ENCODE assay signal across 17 cellular contexts in genomic region chr7:80604436-80604835, GRCh38. TPM values are rescaled to one million over a fixed set of nuclear protein-coding genes. Genes with fewer than 3 reads are reported as not detected.
"Had no signal": no experiment of that assay in that cellular context is flagged by ENCODE, and none has a peak within 500 bp of the region (broad histone marks: within the 10 kb centered on the region; RNA-seq: fewer than 3 reads in every experiment).

No MANE protein-coding gene starts in this region.

- H3K4me1 Mint-ChIP-seq: naive thymus-derived CD8-positive, alpha-beta T cell; stimulated activated naive CD8-positive, alpha-beta T cell treated with anti-CD3 and anti-CD28 coated beads, Interleukin-15, amount 100 ng/mL, for 72 hours had no signal

- DNase-seq: activated CD4-positive, alpha-beta memory T cell treated with anti-CD3 and anti-CD28 coated beads for 36 hours; activated effector memory CD4-positive, alpha-beta T cell treated with anti-CD3 and anti-CD28 coated beads, Interleukin-2, amount 50 U/mL, for 16 hours; activated T-cell treated with anti-CD3 and anti-CD28 coated beads, Interleukin-2, amount 50 U/mL, for 4 hours; amygdala; effector memory CD8-positive, alpha-beta T cell; hippocampal formation; mammary epithelial cell; naive thymus-derived CD8-positive, alpha-beta T cell; nucleus accumbens; stimulated activated CD4-positive, alpha-beta T cell treated with anti-CD3 and anti-CD28 coated beads, Interleukin-15, amount 100 ng/mL, for 24 hours; stimulated activated CD4-positive, alpha-beta T cell treated with anti-CD3 and anti-CD28 coated beads, Interleukin-4, amount 100 ng/mL, for 24 hours; stimulated activated naive CD8-positive, alpha-beta T cell treated with anti-CD3 and anti-CD28 coated beads, Interleukin-15, amount 100 ng/mL, for 72 hours; T-helper 9 cell; uterus had no signal

- H3K27ac Mint-ChIP-seq: activated CD4-positive, alpha-beta memory T cell treated with anti-CD3 and anti-CD28 coated beads for 36 hours; activated naive CD4-positive, alpha-beta T cell treated with anti-CD3 and anti-CD28 coated beads, Interleukin-2, amount 50 U/mL, for 72 hours; brain; effector memory CD8-positive, alpha-beta T cell; naive thymus-derived CD8-positive, alpha-beta T cell; stimulated activated naive CD8-positive, alpha-beta T cell treated with anti-CD3 and anti-CD28 coated beads, Interleukin-15, amount 100 ng/mL, for 72 hours had no signal

- H3K4me3 Mint-ChIP-seq: activated CD4-positive, alpha-beta memory T cell treated with anti-CD3 and anti-CD28 coated beads for 36 hours; activated T-cell treated with anti-CD3 and anti-CD28 coated beads, Interleukin-2, amount 50 U/mL, for 4 hours; brain; effector memory CD8-positive, alpha-beta T cell; naive thymus-derived CD8-positive, alpha-beta T cell; stimulated activated naive CD8-positive, alpha-beta T cell treated with anti-CD3 and anti-CD28 coated beads, Interleukin-15, amount 100 ng/mL, for 72 hours had no signal

- H3K36me3 Mint-ChIP-seq: activated CD4-positive, alpha-beta memory T cell treated with anti-CD3 and anti-CD28 coated beads for 36 hours; activated naive CD4-positive, alpha-beta T cell treated with anti-CD3 and anti-CD28 coated beads, Interleukin-2, amount 50 U/mL, for 72 hours; brain; naive thymus-derived CD8-positive, alpha-beta T cell had no signal

- H3K9me3 Mint-ChIP-seq: activated CD4-positive, alpha-beta memory T cell treated with anti-CD3 and anti-CD28 coated beads for 36 hours; activated naive CD4-positive, alpha-beta T cell treated with anti-CD3 and anti-CD28 coated beads, Interleukin-2, amount 50 U/mL, for 72 hours; activated T-cell treated with anti-CD3 and anti-CD28 coated beads, Interleukin-2, amount 50 U/mL, for 4 hours; brain; naive thymus-derived CD8-positive, alpha-beta T cell; stimulated activated naive CD8-positive, alpha-beta T cell treated with anti-CD3 and anti-CD28 coated beads, Interleukin-15, amount 100 ng/mL, for 72 hours had no signal

- H3K27me3 Mint-ChIP-seq: activated CD4-positive, alpha-beta memory T cell treated with anti-CD3 and anti-CD28 coated beads for 36 hours; brain; effector memory CD8-positive, alpha-beta T cell; stimulated activated naive CD8-positive, alpha-beta T cell treated with anti-CD3 and anti-CD28 coated beads, Interleukin-15, amount 100 ng/mL, for 72 hours had no signal

- H3K4me1 ChIP-seq: uterus had no signal

- H3K36me3 ChIP-seq: uterus had no signal

- H3K27ac ChIP-seq: epithelial cell of prostate, uterus had no signal

- H3K27me3 ChIP-seq: uterus had no signal

- ATAC-seq: activated naive CD4-positive, alpha-beta T cell treated with anti-CD3 and anti-CD28 coated beads, Interleukin-2, amount 50 U/mL, for 72 hours; activated T-cell treated with anti-CD3 and anti-CD28 coated beads, Interleukin-2, amount 50 U/mL, for 4 hours; effector memory CD8-positive, alpha-beta T cell; naive thymus-derived CD8-positive, alpha-beta T cell; stimulated activated naive CD8-positive, alpha-beta T cell treated with anti-CD3 and anti-CD28 coated beads, Interleukin-15, amount 100 ng/mL, for 72 hours had no signal

- H3K4me3 ChIP-seq: uterus had no signal

- H3K9me3 ChIP-seq: uterus had no signal

RNA-seq across cellular contexts. Expression of gene CD36, which starts 34.0 kb away (rescaled TPM):
- total RNA-seq: activated CD4-positive, alpha-beta memory T cell treated with anti-CD3 and anti-CD28 coated beads for 36 hours; activated naive CD4-positive, alpha-beta T cell treated with anti-CD3 and anti-CD28 coated beads, Interleukin-2, amount 50 U/mL, for 72 hours had no signal
